Comparison of ENCODE assay signal across 21 cellular contexts in the genomic region with DNA sequence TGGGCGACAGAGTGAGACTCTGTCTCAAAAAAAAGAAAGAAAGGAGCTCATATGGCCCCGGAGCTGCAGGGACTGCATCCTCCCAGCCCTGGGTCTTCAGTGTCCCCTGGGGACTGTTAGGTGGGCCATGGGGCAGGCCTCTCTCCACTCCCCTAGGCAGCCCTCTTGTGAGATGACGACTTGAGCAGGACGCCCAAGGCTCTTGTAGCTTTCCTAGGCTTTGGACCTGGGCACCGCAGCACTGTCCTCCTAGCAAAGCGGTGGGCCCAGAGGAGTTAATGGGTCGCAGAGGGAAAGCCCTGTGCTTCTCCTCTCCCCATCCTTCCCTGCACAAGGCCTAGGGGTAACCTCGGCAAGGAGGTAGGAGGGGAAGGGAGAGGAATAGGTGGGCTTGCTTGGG.
"Had no signal": no experiment of that assay in that cellular context is flagged by ENCODE, and none has a peak within 500 bp of the region (broad histone marks: within the 10 kb centered on the region; RNA-seq: fewer than 3 reads in every experiment).

No MANE protein-coding gene starts in this region.

- H3K79me2 ChIP-seq: hepatocyte had no signal

- H2AFZ ChIP-seq: hepatocyte had no signal

- H3K4me1 ChIP-seq: lower lobe of right lung, prostate gland, upper lobe of left lung had no signal

- H3K27me3 ChIP-seq: hepatocyte, tibial nerve, upper lobe of left lung had no signal

- H3K36me3 Mint-ChIP-seq: naive thymus-derived CD8-positive, alpha-beta T cell; stimulated activated naive B cell treated with anti-CD40 and anti-IgM and Interleukin-4, amounts not matched to agents 10 μg/mL and 1 μg/mL and 100 μg/mL, for 72 hours had no signal

- H3K27ac ChIP-seq: hepatocyte, lower lobe of right lung, prostate gland, thoracic aorta, tibial nerve, upper lobe of left lung had no signal

- FAIRE-seq: endometrium, frontal cortex, urothelium cell line had no signal

- H3K4me3 ChIP-seq: hepatocyte, lower lobe of right lung, prostate gland, skin epidermis, thoracic aorta, tibial nerve, upper lobe of left lung had no signal

- H3K4me2 ChIP-seq: hepatocyte had no signal

- DNase-seq: cerebellar nuclear complex; cortex of kidney; effector memory CD8-positive, alpha-beta T cell; erythroblast; head of caudate nucleus; left ventricle myocardium superior; lower lobe of right lung; stimulated activated CD4-positive, alpha-beta T cell treated with anti-CD3 and anti-CD28 coated beads, Interleukin-15, amount 100 ng/mL, for 24 hours; stimulated activated CD4-positive, alpha-beta T cell treated with anti-CD3 and anti-CD28 coated beads, Interleukin-2, amount 100 ng/mL, for 48 hours; stimulated activated naive B cell treated with anti-CD40 and anti-IgM and Interleukin-4, amounts not matched to agents 10 μg/mL and 1 μg/mL and 100 μg/mL, for 72 hours; upper lobe of left lung had no signal

- H3K27ac Mint-ChIP-seq: effector memory CD8-positive, alpha-beta T cell; stimulated activated naive B cell treated with anti-CD40 and anti-IgM and Interleukin-4, amounts not matched to agents 10 μg/mL and 1 μg/mL and 100 μg/mL, for 72 hours; stimulated activated naive CD8-positive, alpha-beta T cell treated with anti-CD3 and anti-CD28 coated beads, Interleukin-15, Interleukin-2, amounts not matched to agents 100 ng/mL and 50 ng/mL, for 24 hours had no signal

- H3K4me1 Mint-ChIP-seq: stimulated activated naive B cell treated with anti-CD40 and anti-IgM and Interleukin-4, amounts not matched to agents 10 μg/mL and 1 μg/mL and 100 μg/mL, for 72 hours had no signal

- H3K9me3 ChIP-seq: lower lobe of right lung, prostate gland, thoracic aorta, tibial nerve, upper lobe of left lung had no signal

- H3K9me3 Mint-ChIP-seq: effector memory CD8-positive, alpha-beta T cell; naive thymus-derived CD8-positive, alpha-beta T cell; stimulated activated naive B cell treated with anti-CD40 and anti-IgM and Interleukin-4, amounts not matched to agents 10 μg/mL and 1 μg/mL and 100 μg/mL, for 72 hours; stimulated activated naive CD8-positive, alpha-beta T cell treated with anti-CD3 and anti-CD28 coated beads, Interleukin-15, Interleukin-2, amounts not matched to agents 100 ng/mL and 50 ng/mL, for 24 hours had no signal

- H3K27me3 Mint-ChIP-seq: stimulated activated naive B cell treated with anti-CD40 and anti-IgM and Interleukin-4, amounts not matched to agents 10 μg/mL and 1 μg/mL and 100 μg/mL, for 72 hours; stimulated activated naive CD8-positive, alpha-beta T cell treated with anti-CD3 and anti-CD28 coated beads, Interleukin-15, Interleukin-2, amounts not matched to agents 100 ng/mL and 50 ng/mL, for 24 hours had no signal

- H3K36me3 ChIP-seq: lower lobe of right lung, prostate gland, tibial nerve, upper lobe of left lung had no signal

- H3K4me3 Mint-ChIP-seq: effector memory CD8-positive, alpha-beta T cell; naive thymus-derived CD8-positive, alpha-beta T cell; stimulated activated naive B cell treated with anti-CD40 and anti-IgM and Interleukin-4, amounts not matched to agents 10 μg/mL and 1 μg/mL and 100 μg/mL, for 72 hours; stimulated activated naive CD8-positive, alpha-beta T cell treated with anti-CD3 and anti-CD28 coated beads, Interleukin-15, Interleukin-2, amounts not matched to agents 100 ng/mL and 50 ng/mL, for 24 hours had no signal
